ENCODE assay signal across 31 cellular contexts in the genomic region with DNA sequence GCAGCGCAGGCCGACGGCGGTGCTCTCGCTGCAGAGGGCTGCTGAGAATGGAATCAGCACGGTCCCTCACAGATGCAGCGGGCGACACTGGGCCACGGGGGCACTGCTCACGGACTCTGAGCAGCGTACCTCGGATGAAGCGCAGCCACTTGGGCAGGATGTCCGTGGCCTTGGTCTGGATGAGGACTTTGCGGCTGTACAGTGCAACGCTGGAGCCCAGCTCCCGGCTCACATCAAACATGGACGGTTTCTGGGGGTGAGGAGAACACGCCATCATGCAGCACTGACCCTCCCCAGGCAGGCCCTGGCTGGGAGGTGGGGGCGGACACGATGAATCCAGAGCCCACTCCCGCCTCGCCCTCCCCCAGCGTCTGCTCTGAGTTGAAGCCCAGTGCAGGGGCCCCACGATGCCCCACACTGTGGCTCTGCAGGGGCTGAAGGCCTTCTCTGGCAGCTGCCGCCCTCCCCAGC.
"Had no signal": no experiment of that assay in that cellular context is flagged by ENCODE, and none has a peak within 500 bp of the region (broad histone marks: within the 10 kb centered on the region; RNA-seq: fewer than 3 reads in every experiment).

No MANE protein-coding gene starts in this region.

- H3K4me1 Mint-ChIP-seq: naive B cell had no signal

- H3K27ac Mint-ChIP-seq: naive B cell had no signal

- ATAC-seq: effector memory CD8-positive, alpha-beta T cell; heart right ventricle; left colon; lower lobe of right lung; mucosa of descending colon; pancreas; sciatic nerve had no signal

- H3K27ac ChIP-seq: esophagus squamous epithelium, heart right ventricle, left ventricle myocardium inferior, lower lobe of right lung, neutrophil, pancreas, stomach, thyroid gland, vagina had no signal

- H3K4me3 ChIP-seq: esophagus squamous epithelium, heart right ventricle, left ventricle myocardium inferior, lower lobe of right lung, mucosa of descending colon, pancreas, smooth muscle cell, stomach, thyroid gland, vagina had no signal

- H3K4me1 ChIP-seq: esophagus squamous epithelium, lower lobe of right lung, pancreas, stomach, thyroid gland, vagina had no signal

- H3K9me3 Mint-ChIP-seq: effector memory CD8-positive, alpha-beta T cell; naive B cell; nephron progenitor cell had no signal

- H3K9me3 ChIP-seq: esophagus squamous epithelium, heart right ventricle, left ventricle myocardium inferior, lower lobe of right lung, mucosa of descending colon, neutrophil, pancreas, stomach, thyroid gland, vagina had no signal

- H3K4me3 Mint-ChIP-seq: effector memory CD8-positive, alpha-beta T cell; naive B cell; nephron progenitor cell had no signal

- H3K27me3 ChIP-seq: esophagus squamous epithelium, heart right ventricle, neutrophil, pancreas, stomach, thyroid gland, vagina had no signal

- DNase-seq: cortex of kidney; effector memory CD8-positive, alpha-beta T cell; erythroblast; esophagus squamous epithelium; foreskin melanocyte; glutamatergic neuron; heart right ventricle; hippocampal formation; kidney glomerular epithelial cell; left colon; left ventricle myocardium inferior; lower lobe of right lung; naive B cell; nephron progenitor cell; retina; stimulated activated CD4-positive, alpha-beta T cell treated with anti-CD3 and anti-CD28 coated beads, Interleukin-12 subunit alpha, Interleukin-12 subunit beta, amount 100 ng/mL, for 4 hours; stimulated activated CD4-positive, alpha-beta T cell treated with anti-CD3 and anti-CD28 coated beads, Interleukin-1b, Interleukin-23, amount 100 ng/mL, for 48 hours; stimulated activated CD4-positive, alpha-beta T cell treated with anti-CD3 and anti-CD28 coated beads, Interleukin-4, amount 100 ng/mL, for 1 hour; stimulated activated CD8-positive, alpha-beta memory T cell treated with anti-CD3 and anti-CD28 coated beads, Interleukin-4, amount 100 ng/mL, for 48 hours; stimulated activated naive CD4-positive, alpha-beta T cell treated with Interleukin-2 at 50 U/mL for 16 hours; stomach; thyroid gland; trophoblast cell had no signal

- FAIRE-seq: endometrium, islet of Langerhans, pancreas had no signal

- H3K4me2 ChIP-seq: smooth muscle cell had no signal

- H3K27me3 Mint-ChIP-seq: effector memory CD8-positive, alpha-beta T cell; naive B cell had no signal
